ENCODE assay signal across 8 cellular contexts in genomic region chr12:75560167-75560566, GRCh38. TPM values are rescaled to one million over a fixed set of nuclear protein-coding genes. Genes with fewer than 3 reads are reported as not detected.
DNase-seq lines count a peak whose midpoint lies in the region; ATAC-seq and TF ChIP-seq lines count a peak whose summit lies in the region.

No MANE protein-coding gene starts in this region.

- no peak overlapping the region for H3K4me3 ChIP-seq in osteoblast (ENCODE audit: insufficient read depth, low read length)

- peak overlapping the region; percentile 36 for H2AFZ ChIP-seq in osteoblast (ENCODE audit: low read length)

- ATAC-seq in GM18505 (IDR thresholded peaks at IDR 0.05; ENCODE audit: unreplicated experiment), result no peak

- H3K9me3 ChIP-seq in osteoblast (ENCODE audit: low read depth, low read length), result no peaks in the 10 kb centered on the region

- H3K79me2 ChIP-seq in osteoblast (ENCODE audit: insufficient read depth, low read length), result no peaks in the 10 kb centered on the region

- H3K4me2 ChIP-seq in osteoblast (ENCODE audit: insufficient read depth, low read length), result no peak overlapping the region

- DNase-seq in GM10266 (ENCODE audit: extremely low spot score) (peak; percentile 16), MV-4-11 (lab: John Stamatoyannopoulos, UW) (peak; percentile 11), cerebellum (ENCODE audit: low spot score) (peak; percentile 67), osteoblast (ENCODE audit: insufficient read length, low spot score, missing footprints) (no peak), HuH-7.5 (ENCODE audit: low spot score) (no peak), NCI-H345 (lab: John Stamatoyannopoulos, UW) (no peak)
- no peak for DNase-seq in stimulated activated CD4-positive, alpha-beta T cell treated with anti-CD3 and anti-CD28 coated beads, Interleukin-15, amount 100 ng/mL, for 24 hours

- H3K4me1 ChIP-seq in osteoblast (ENCODE audit: insufficient read depth, low read length), result peaks cover 6% of the 10 kb centered on the region

- no peaks in the 10 kb centered on the region for H3K27me3 ChIP-seq in osteoblast (ENCODE audit: insufficient read depth, low read length)

- no peak for TF ChIP-seq POLR2A in GM18505 (IDR thresholded peaks at IDR 0.05; ENCODE audit: borderline replicate concordance, extremely low read depth, insufficient read depth, insufficient read length)

- no peak overlapping the region for H3K27ac ChIP-seq in osteoblast (ENCODE audit: low read depth, low read length)

- TF ChIP-seq CTCF in GM10266 (IDR thresholded peaks at IDR 0.05; ENCODE audit: control insufficient read depth, insufficient read depth, low read depth, missing control alignments), result peak; percentile 47
- peak; percentile 54 for TF ChIP-seq CTCF in osteoblast (IDR thresholded peaks at IDR 0.05; ENCODE audit: extremely low read depth, low read depth, low read length)

- H3K36me3 ChIP-seq in osteoblast (ENCODE audit: insufficient read depth, low read length), result no peaks in the 10 kb centered on the region

- H4K20me1 ChIP-seq in osteoblast (ENCODE audit: insufficient read depth, low read length), result no peaks in the 10 kb centered on the region

RNA-seq across cellular contexts. Expression of gene KRR1, which starts 48.8 kb away (rescaled TPM):
- total RNA-seq in cerebellum, result 41.6 TPM
- total RNA-seq in osteoblast, result 37.4 and 45.6 TPM in 2 replicates

Comparison
In these comparisons a context has a peak if more than half of its experiments do, and no peak if none do; other contexts are left out.
1. DNase-seq: peak in GM10266 (single experiment), MV-4-11 (single experiment) and cerebellum (single experiment); none in osteoblast (single experiment), stimulated activated CD4-positive, alpha-beta T cell treated with anti-CD3 and anti-CD28 coated beads, Interleukin-15, amount 100 ng/mL, for 24 hours (single experiment), HuH-7.5 (single experiment) and NCI-H345 (single experiment).